ENCODE assay signal across 8 cellular contexts in the genomic region with DNA sequence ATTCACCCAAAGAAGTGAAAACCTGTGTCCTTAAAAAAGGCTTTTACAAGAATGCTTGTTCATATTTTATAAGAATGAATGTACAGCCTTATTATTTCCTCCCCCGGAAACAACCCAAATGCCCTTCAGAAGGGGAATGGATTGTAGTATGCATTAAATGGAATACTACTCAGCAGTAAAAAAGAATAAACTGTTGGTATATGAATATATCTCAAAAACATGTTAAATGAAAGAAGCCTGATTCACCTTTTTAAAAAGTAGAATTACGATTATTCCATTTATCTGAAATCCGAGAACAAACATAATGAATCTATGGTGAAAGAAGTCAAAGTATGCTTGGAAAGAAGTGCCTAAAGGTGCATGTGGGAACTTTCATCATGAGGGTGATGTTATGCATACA.
"Had no signal": no experiment of that assay in that cellular context is flagged by ENCODE, and none has a peak within 500 bp of the region (broad histone marks: within the 10 kb centered on the region; RNA-seq: fewer than 3 reads in every experiment).

No MANE protein-coding gene starts in this region.

- DNase-seq: GM23248, GOT3, H7, IMR-90, KBM-7 had no signal

- H3K4me1 ChIP-seq: HAP-1 had no signal

- H2AFZ ChIP-seq: GM23248 had no signal

- H3K9me3 ChIP-seq: HAP-1 had no signal

- FAIRE-seq: HTR-8/SVneo had no signal

- ATAC-seq: HCT116 had no signal

- H3K27ac ChIP-seq: GM23248 had no signal

- H3K4me3 ChIP-seq: GM23248, HAP-1 had no signal

- H3K9ac ChIP-seq: GM23248 had no signal
